Comparison of ENCODE assay signal across 14 cellular contexts in genomic region chr16:9113707-9114106, GRCh38. TPM values are rescaled to one million over a fixed set of nuclear protein-coding genes. Genes with fewer than 3 reads are reported as not detected.
A peak's percentile ranks its signal among the peaks of the same experiment; 100 is the strongest.
DNase-seq lines count a peak whose midpoint lies in the region; ATAC-seq and TF ChIP-seq lines count a peak whose summit lies in the region.
"Had no signal": no experiment of that assay in that cellular context is flagged by ENCODE, and none has a peak within 500 bp of the region (broad histone marks: within the 10 kb centered on the region; RNA-seq: fewer than 3 reads in every experiment).

No MANE protein-coding gene starts in this region.

- H3K9me3 Mint-ChIP-seq in activated naive CD4-positive, alpha-beta T cell treated with anti-CD3 and anti-CD28 coated beads, Interleukin-2, amount 50 U/mL, for 24 hours: no peaks in the 10 kb centered on the region
- no peaks in the 10 kb centered on the region for H3K9me3 Mint-ChIP-seq in activated B cell treated with CpG ODN at 0.5 μM for 24 hours
- H3K9me3 Mint-ChIP-seq in stimulated activated naive CD8-positive, alpha-beta T cell treated with anti-CD3 and anti-CD28 coated beads, Interleukin-15, amount 100 ng/mL, for 72 hours: no peaks in the 10 kb centered on the region

- POLR2A ChIA-PET in activated B cell treated with CpG ODN at 0.5 μM for 24 hours (lab: Charles Lee): interaction anchor here (1.6 to 1.8 kb wide), 2 partner anchors 11 to 23 kb away, joined by 6 to 8 read pairs; partner anchors contain the start of gene HAPSTR1

- H3K36me3 Mint-ChIP-seq in activated naive CD4-positive, alpha-beta T cell treated with anti-CD3 and anti-CD28 coated beads, Interleukin-2, amount 50 U/mL, for 24 hours: peaks cover 29% of the 10 kb centered on the region
- peaks cover 92% of the 10 kb centered on the region for H3K36me3 Mint-ChIP-seq in activated B cell treated with CpG ODN at 0.5 μM for 24 hours (ENCODE audit: low read depth)

- H3K27ac ChIP-seq in epithelial cell of prostate: peak overlapping the region; percentile 69
- H3K27ac ChIP-seq: brain microvascular endothelial cell, hepatocyte, parathyroid adenoma, vagina had no signal

- H3K4me3 Mint-ChIP-seq in activated naive CD4-positive, alpha-beta T cell treated with anti-CD3 and anti-CD28 coated beads, Interleukin-2, amount 50 U/mL, for 24 hours: peak overlapping the region; percentile 52
- no peak overlapping the region for H3K4me3 Mint-ChIP-seq in activated B cell treated with CpG ODN at 0.5 μM for 24 hours
- H3K4me3 Mint-ChIP-seq in stimulated activated naive CD8-positive, alpha-beta T cell treated with anti-CD3 and anti-CD28 coated beads, Interleukin-15, amount 100 ng/mL, for 72 hours: peak overlapping the region; percentile 13 to 43

- no peak for ATAC-seq in activated B cell treated with CpG ODN at 0.5 μM for 24 hours (ENCODE audit: low read depth)
- ATAC-seq in stimulated activated naive CD8-positive, alpha-beta T cell treated with anti-CD3 and anti-CD28 coated beads, Interleukin-15, amount 100 ng/mL, for 72 hours: no peak
- ATAC-seq: left cardiac atrium had no signal

- peak overlapping the region; percentile 77 for H3K27ac Mint-ChIP-seq in activated naive CD4-positive, alpha-beta T cell treated with anti-CD3 and anti-CD28 coated beads, Interleukin-2, amount 50 U/mL, for 24 hours
- peak overlapping the region; percentile 37 for H3K27ac Mint-ChIP-seq in activated B cell treated with CpG ODN at 0.5 μM for 24 hours
- H3K27ac Mint-ChIP-seq in stimulated activated naive CD8-positive, alpha-beta T cell treated with anti-CD3 and anti-CD28 coated beads, Interleukin-15, amount 100 ng/mL, for 72 hours: peak overlapping the region; percentile 54 to 94

- no peaks in the 10 kb centered on the region for H3K27me3 Mint-ChIP-seq in activated naive CD4-positive, alpha-beta T cell treated with anti-CD3 and anti-CD28 coated beads, Interleukin-2, amount 50 U/mL, for 24 hours
- H3K27me3 Mint-ChIP-seq in activated B cell treated with CpG ODN at 0.5 μM for 24 hours: no peaks in the 10 kb centered on the region
- H3K27me3 Mint-ChIP-seq in stimulated activated naive CD8-positive, alpha-beta T cell treated with anti-CD3 and anti-CD28 coated beads, Interleukin-15, amount 100 ng/mL, for 72 hours: no peaks in the 10 kb centered on the region

- no peak for DNase-seq in activated naive CD4-positive, alpha-beta T cell treated with anti-CD3 and anti-CD28 coated beads, Interleukin-2, amount 50 U/mL, for 16 hours
- DNase-seq in activated B cell treated with CpG ODN at 0.5 μM for 24 hours (no peak), epithelial cell of prostate (ENCODE audit: low read depth, low spot score) (no peak), occipital lobe (lab: John Stamatoyannopoulos, UW) (no peak), hippocampal formation (lab: John Stamatoyannopoulos, UW) (no peak), DMS79 (lab: John Stamatoyannopoulos, UW) (no peak)
- no peak for DNase-seq in stimulated activated naive CD8-positive, alpha-beta T cell treated with anti-CD3 and anti-CD28 coated beads, Interleukin-15, amount 100 ng/mL, for 72 hours
- DNase-seq: brain microvascular endothelial cell, DMS 273 treated with DMSO at 0.1 percent for 48 hours, left cardiac atrium had no signal

- CTCF ChIA-PET in activated B cell treated with CpG ODN at 0.5 μM for 24 hours (lab: Charles Lee): no interaction called here

- H3K4me1 Mint-ChIP-seq in activated naive CD4-positive, alpha-beta T cell treated with anti-CD3 and anti-CD28 coated beads, Interleukin-2, amount 50 U/mL, for 24 hours: peaks cover 96% of the 10 kb centered on the region
- peaks cover 90% of the 10 kb centered on the region for H3K4me1 Mint-ChIP-seq in activated B cell treated with CpG ODN at 0.5 μM for 24 hours
- peaks cover 90% of the 10 kb centered on the region for H3K4me1 Mint-ChIP-seq in stimulated activated naive CD8-positive, alpha-beta T cell treated with anti-CD3 and anti-CD28 coated beads, Interleukin-15, amount 100 ng/mL, for 72 hours

- TF ChIP-seq CTCF in activated B cell treated with CpG ODN at 0.5 μM for 24 hours (IDR thresholded peaks at IDR 0.05): no peak

- intact Hi-C loops in activated B cell treated with CpG ODN at 0.5 μM for 24 hours (cut with micrococcal nuclease): loop anchor here (2.0 kb wide), 1 partner anchor 15 kb away; no protein-coding TSS in a partner anchor

RNA-seq across cellular contexts. Expression of gene HAPSTR1, which starts 22.3 kb away (rescaled TPM):
- 77.0 and 85.6 TPM in 2 replicates for total RNA-seq in activated B cell treated with CpG ODN at 0.5 μM for 24 hours
- 153 TPM for total RNA-seq in occipital lobe
